ENCODE assay signal across 8 cellular contexts in the genomic region with DNA sequence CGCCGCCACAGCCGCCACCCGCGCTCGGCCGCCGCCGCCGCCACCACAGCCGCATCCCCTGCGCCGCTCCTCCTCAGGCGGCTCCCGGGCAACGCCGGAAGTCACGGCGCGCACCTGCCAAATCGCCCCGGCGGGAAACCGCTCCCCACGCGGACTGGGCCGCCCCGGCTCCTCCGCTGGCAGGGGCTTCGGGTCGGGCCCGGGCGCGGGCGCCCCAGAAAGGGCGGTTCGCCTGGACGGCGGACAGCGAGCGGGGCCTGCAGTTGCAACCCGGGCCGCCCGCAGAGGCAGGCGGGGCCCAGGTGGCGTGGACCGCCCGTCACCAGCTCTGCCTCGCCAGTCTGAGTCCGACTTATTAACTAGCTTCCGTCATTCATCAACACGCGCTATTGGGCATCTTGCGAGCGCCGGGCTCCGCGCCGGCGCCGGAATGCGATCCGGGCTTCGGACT. TPM values are rescaled to one million over a fixed set of nuclear protein-coding genes. Genes with fewer than 3 reads are reported as not detected.
DNase-seq lines count a peak whose midpoint lies in the region; ATAC-seq lines count a peak whose summit lies in the region.

HIRA (minus strand) TSS at position 93 of the 451 bp plus-strand sequence. CDS start 257 bp downstream, outside the sequence.

- DNase-seq in EL (peak; percentile 78), KBM-7 (peak; percentile 82), SK-MEL-5 (ENCODE audit: low read depth, low spot score) (peak; percentile 75), germinal center (ENCODE audit: low spot score) (peak; percentile 80), occipital lobe (lab: John Stamatoyannopoulos, UW) (peak; percentile 81)
- peak; percentile 74 to 82 (median 80) for DNase-seq in activated naive CD4-positive, alpha-beta T cell (lab: John Stamatoyannopoulos, UW)

- in situ Hi-C loops in KBM-7 (cut with MboI; ENCODE audit: low pct_unique_long_range_greater_than_20kb, low sequenced_read_pairs) (no loop called here), SK-MEL-5 (cut with HindIII; ENCODE audit: low pct_unique_long_range_greater_than_20kb, low sequenced_read_pairs) (no loop called here)

- peak within 1 kb of the TSS; percentile 93 for H3K27ac ChIP-seq in temporal lobe (ENCODE audit: low read depth, low read length)

- peak; percentile 32 for ATAC-seq in GM21717 (IDR thresholded peaks at IDR 0.05; ENCODE audit: unreplicated experiment)

RNA-seq across cellular contexts. Expression of gene HIRA, which starts in this region (rescaled TPM):
- total RNA-seq in SK-MEL-5 (2014; rRNA removed; shearing (Covaris generic)): 15.1 and 16.9 TPM in 2 replicates
- 33.7 and 40.9 TPM in 2 replicates for polyA plus RNA-seq in SK-MEL-5 (2015; cell fraction: cytosol; rRNA removed)
- 20.1 and 26.2 TPM in 2 replicates for polyA plus RNA-seq in SK-MEL-5 (2015; cell fraction: nucleus; rRNA removed)
- total RNA-seq in occipital lobe (24.5 TPM), temporal lobe (21.4 TPM)

Comparison
In these comparisons a context has a peak if more than half of its experiments do, and no peak if none do; other contexts are left out.
1. Peak in every context shown above with its lines: DNase-seq, ATAC-seq and H3K27ac ChIP-seq.